ENCODE assay signal across 8 cellular contexts in the genomic region with DNA sequence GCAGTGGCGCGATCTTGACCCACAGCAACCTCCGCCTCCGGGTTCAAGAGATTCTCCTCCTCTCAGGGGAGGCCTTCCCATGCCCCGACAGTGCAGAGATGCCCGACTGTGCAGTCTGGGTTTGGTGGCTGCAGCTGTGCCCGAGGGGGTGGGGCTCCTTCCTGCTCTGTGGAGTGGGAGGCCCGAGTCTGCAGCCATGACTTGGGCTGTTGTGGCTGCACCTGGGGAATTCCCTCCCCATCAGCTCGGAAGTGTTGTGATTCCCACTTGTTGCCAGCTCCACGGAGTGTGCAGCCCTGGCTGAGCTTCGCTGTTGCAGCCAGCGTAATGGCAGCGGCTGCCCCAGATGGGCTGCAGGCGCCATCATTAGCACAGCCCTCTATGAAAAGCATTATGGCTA.
A peak's percentile ranks its signal among the peaks of the same experiment; 100 is the strongest.
DNase-seq lines count a peak whose midpoint lies in the region; ATAC-seq, FAIRE-seq and TF ChIP-seq lines count a peak whose summit lies in the region.

No MANE protein-coding gene starts in this region.

- peak; percentile 61 for ATAC-seq in central memory CD8-positive, alpha-beta T cell (replicated peaks; ENCODE audit: extremely low read depth, poor library complexity, severe bottlenecking)
- no peak for ATAC-seq in GM19455 (IDR thresholded peaks at IDR 0.05; ENCODE audit: unreplicated experiment)

- peak overlapping the region; percentile 79 for H3K9ac ChIP-seq in skeletal muscle satellite cell (ENCODE audit: low read depth, low read length)

- TF ChIP-seq CTCF in Caco-2 (IDR thresholded peaks at IDR 0.05; ENCODE audit: insufficient read depth in 1 of 2, low read depth in 1 of 2, low read length in 1 of 2, severe bottlenecking in 1 of 2, unreplicated experiment in 1 of 2), result no peak

- no peaks in the 10 kb centered on the region for H3K4me1 Mint-ChIP-seq in central memory CD8-positive, alpha-beta T cell
- H3K4me1 Mint-ChIP-seq in Caco-2 (ENCODE audit: low read depth, unreplicated experiment), result no peaks in the 10 kb centered on the region

- no peaks in the 10 kb centered on the region for H3K36me3 Mint-ChIP-seq in central memory CD8-positive, alpha-beta T cell (ENCODE audit: insufficient read depth)
- H3K36me3 Mint-ChIP-seq in Caco-2 (ENCODE audit: insufficient read depth, unreplicated experiment), result no peaks in the 10 kb centered on the region

- peaks cover 22% of the 10 kb centered on the region for H3K4me1 ChIP-seq in skeletal muscle satellite cell (ENCODE audit: control insufficient read depth, insufficient read depth, low read length)
- H3K4me1 ChIP-seq in Caco-2, result no peaks in the 10 kb centered on the region

- no peak for TF ChIP-seq POLR2A in GM12891 (IDR thresholded peaks at IDR 0.05; ENCODE audit: low read depth, low read length)

- POLR2A ChIA-PET in Caco-2 (lab: Charles Lee), result no interaction called here

- H3K4me3 ChIP-seq in skeletal muscle satellite cell (ENCODE audit: low read length) (peak overlapping the region; percentile 14), Caco-2 (ENCODE audit: low read depth, low read length) (no peak overlapping the region)

- H3K9me3 ChIP-seq in skeletal muscle satellite cell (replicated peaks; ENCODE audit: low read length) (no peaks in the 10 kb centered on the region), Caco-2 (no peaks in the 10 kb centered on the region)

- no peaks in the 10 kb centered on the region for H3K27me3 ChIP-seq in skeletal muscle satellite cell (ENCODE audit: control insufficient read depth, insufficient read depth, low read length)
- H3K27me3 ChIP-seq in Caco-2 (replicated peaks; ENCODE audit: control insufficient read depth, insufficient read depth, low read length), result no peaks in the 10 kb centered on the region

- peak overlapping the region; percentile 34 for H3K4me3 Mint-ChIP-seq in central memory CD8-positive, alpha-beta T cell
- H3K4me3 Mint-ChIP-seq in Caco-2 (ENCODE audit: unreplicated experiment), result no peak overlapping the region

- BruUV-seq in Caco-2 (replicated peaks; lab: Mats Ljungman, UMichigan), result no TSS peak

- H3K4me2 ChIP-seq in skeletal muscle satellite cell (ENCODE audit: low read length), result peak overlapping the region; percentile 81

- no peak for DNase-seq in GM12891 (ENCODE audit: insufficient read length, low spot score)
- DNase-seq in NCI-H2227 (lab: John Stamatoyannopoulos, UW; ENCODE audit: unreplicated experiment), result peak; percentile 87
- no peak for DNase-seq in central memory CD8-positive, alpha-beta T cell (ENCODE audit: low spot score in 2 of 2)
- no peak for DNase-seq in Caco-2
- DNase-seq in cerebellar nuclear complex (lab: John Stamatoyannopoulos, UW), result no peak
- DNase-seq in Kasumi-1 (lab: John Stamatoyannopoulos, UW), result no peak

- H3K36me3 ChIP-seq in skeletal muscle satellite cell (ENCODE audit: insufficient read depth, low read length) (no peaks in the 10 kb centered on the region), Caco-2 (ENCODE audit: control insufficient read depth, insufficient read depth, low read length) (no peaks in the 10 kb centered on the region)

- no peak overlapping the region for H3K27ac Mint-ChIP-seq in central memory CD8-positive, alpha-beta T cell (ENCODE audit: low read depth)
- H3K27ac Mint-ChIP-seq in Caco-2 (ENCODE audit: unreplicated experiment), result no peak overlapping the region

- CTCF ChIA-PET in Caco-2 (lab: Charles Lee), result no interaction called here

- H3K27me3 Mint-ChIP-seq in central memory CD8-positive, alpha-beta T cell, result no peaks in the 10 kb centered on the region
- peaks cover 8% of the 10 kb centered on the region for H3K27me3 Mint-ChIP-seq in Caco-2 (ENCODE audit: insufficient read depth, unreplicated experiment)

- H3K9me3 Mint-ChIP-seq in central memory CD8-positive, alpha-beta T cell, result no peaks in the 10 kb centered on the region
- no peaks in the 10 kb centered on the region for H3K9me3 Mint-ChIP-seq in Caco-2 (ENCODE audit: unreplicated experiment)

- peak; percentile 85 for FAIRE-seq in GM12891 (lab: Jason Lieb, UNC)

- intact Hi-C loops in Caco-2 (cut with micrococcal nuclease; ENCODE audit: unreplicated experiment), result no loop called here

TF ChIP-seq in GM12891, 5 proteins besides CTCF, POLR2A, EP300 and RAD21:
- TF ChIP-seq TAF1 (IDR thresholded peaks at IDR 0.05; ENCODE audit: low read depth, low read length) (no peak), POU2F2 (IDR thresholded peaks at IDR 0.05; ENCODE audit: low read depth, low read length) (no peak), PAX5 (IDR thresholded peaks at IDR 0.05; ENCODE audit: insufficient read depth, low read length, severe bottlenecking) (no peak), POLR2AphosphoS5 (IDR thresholded peaks at IDR 0.05; ENCODE audit: low read depth, low read length) (no peak), SPI1 (IDR thresholded peaks at IDR 0.05; ENCODE audit: low read depth, low read length) (no peak)
